In the genomic region with DNA sequence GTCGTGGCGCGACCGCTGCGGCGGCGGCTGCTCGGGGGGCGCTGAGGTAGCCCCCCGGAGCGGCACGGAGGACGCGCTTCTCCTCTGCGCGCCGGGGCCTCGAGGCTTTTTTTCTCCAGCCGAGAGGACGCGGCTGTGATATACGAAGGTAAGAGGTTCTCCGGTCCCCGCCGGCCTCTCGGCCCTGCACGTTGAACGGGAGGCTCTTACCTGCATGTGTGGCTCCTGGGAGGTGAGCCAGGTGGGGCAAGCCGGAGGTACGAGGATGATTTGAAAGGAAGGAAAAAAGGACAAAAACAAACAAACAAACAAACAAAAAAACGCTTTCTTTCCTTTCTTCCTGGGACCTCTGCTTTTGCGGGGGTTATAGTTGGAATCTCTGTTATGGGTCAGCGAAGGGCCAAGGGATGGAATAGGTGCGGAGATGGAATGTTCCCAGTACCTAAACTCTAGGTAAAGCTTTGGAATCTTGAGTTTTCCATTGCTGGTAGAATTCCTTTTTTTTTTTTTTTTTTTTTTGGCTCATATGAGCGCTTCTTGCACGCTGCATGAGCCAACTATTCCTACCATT, we compare ENCODE assay signal across 8 cellular contexts. TPM values are rescaled to one million over a fixed set of nuclear protein-coding genes. Genes with fewer than 3 reads are reported as not detected.
DNase-seq lines count a peak whose midpoint lies in the region; ATAC-seq, FAIRE-seq and TF ChIP-seq lines count a peak whose summit lies in the region.

No MANE protein-coding gene starts in this region.

- in situ Hi-C loops in GM23248 (cut with MboI): no loop called here

- 0 to 1% methylated on average over 22 to 35 of the region's 36 CpGs for WGBS in GM23248 (ENCODE audit: low coverage in 1 of 2, low lambda C conversion rate in 2 of 2, missing lambda C conversion rate in 2 of 2), 2 experiments

- peak overlapping the region; percentile 96 for H2AFZ ChIP-seq in GM23248
- peak overlapping the region; percentile 93 for H2AFZ ChIP-seq in astrocyte (ENCODE audit: low read depth, low read length)

- H3K4me3 ChIP-seq in GM23248 (peak overlapping the region; percentile 96), astrocyte (ENCODE audit: insufficient read depth, low read depth, low read length) (peak overlapping the region; percentile 75)

- H3K9ac ChIP-seq in GM23248: peak overlapping the region; percentile 89
- H3K9ac ChIP-seq in astrocyte (ENCODE audit: low read length): peak overlapping the region; percentile 92

- H3K4me1 Mint-ChIP-seq in astrocyte (ENCODE audit: low read depth, unreplicated experiment): peaks cover 23% of the 10 kb centered on the region
- peaks cover 26 to 52% of the 10 kb centered on the region in 2 donors for H3K4me1 Mint-ChIP-seq in stimulated activated naive B cell treated with anti-CD40 and anti-IgM and Interleukin-4, amounts not matched to agents 10 μg/mL and 1 μg/mL and 100 μg/mL, for 72 hours

- ATAC-seq in GM18498 (IDR thresholded peaks at IDR 0.05; ENCODE audit: unreplicated experiment) (peak; percentile 30), left colon (peak; percentile 24), GM19324 (IDR thresholded peaks at IDR 0.05; ENCODE audit: low FRiP score, unreplicated experiment) (no peak)
- peak; percentile 20 to 25 for ATAC-seq in stimulated activated naive B cell treated with anti-CD40 and anti-IgM and Interleukin-4, amounts not matched to agents 10 μg/mL and 1 μg/mL and 100 μg/mL, for 72 hours (replicated peaks)

- H3K27me3 ChIP-seq in GM23248 (replicated peaks; ENCODE audit: insufficient read depth): no peaks in the 10 kb centered on the region
- no peaks in the 10 kb centered on the region for H3K27me3 ChIP-seq in astrocyte (ENCODE audit: insufficient read depth, low read length)

- H4K20me1 ChIP-seq in GM23248 (ENCODE audit: insufficient read depth) (no peaks in the 10 kb centered on the region), astrocyte (ENCODE audit: insufficient read depth, low read length) (peaks cover 12% of the 10 kb centered on the region)

- H3K9me3 ChIP-seq in GM23248 (ENCODE audit: low read depth): no peaks in the 10 kb centered on the region
- H3K9me3 ChIP-seq in astrocyte (ENCODE audit: insufficient read depth, low read depth, low read length): no peaks in the 10 kb centered on the region

- H3K4me1 ChIP-seq in GM23248 (ENCODE audit: insufficient read depth) (peaks cover 29% of the 10 kb centered on the region), astrocyte (ENCODE audit: insufficient read depth, low read length) (peaks cover 20% of the 10 kb centered on the region)

- no peak for FAIRE-seq in astrocyte (lab: Jason Lieb, UNC)

- H3K27ac ChIP-seq in GM23248 (peak overlapping the region; percentile 74), astrocyte (ENCODE audit: low read depth, low read length) (peak overlapping the region; percentile 73)

- H3K27ac Mint-ChIP-seq in astrocyte (ENCODE audit: unreplicated experiment): peak overlapping the region; percentile 2
- peak overlapping the region; percentile 80 for H3K27ac Mint-ChIP-seq in stimulated activated naive B cell treated with anti-CD40 and anti-IgM and Interleukin-4, amounts not matched to agents 10 μg/mL and 1 μg/mL and 100 μg/mL, for 72 hours

- peaks cover 32% of the 10 kb centered on the region for H3F3A ChIP-seq in GM23248 (ENCODE audit: insufficient read depth)

- peak overlapping the region; percentile 86 for H3K4me3 Mint-ChIP-seq in astrocyte (ENCODE audit: unreplicated experiment)
- H3K4me3 Mint-ChIP-seq in stimulated activated naive B cell treated with anti-CD40 and anti-IgM and Interleukin-4, amounts not matched to agents 10 μg/mL and 1 μg/mL and 100 μg/mL, for 72 hours: peak overlapping the region; percentile 94 to 98

- no peaks in the 10 kb centered on the region for H3K9me3 Mint-ChIP-seq in astrocyte (ENCODE audit: unreplicated experiment)
- H3K9me3 Mint-ChIP-seq in stimulated activated naive B cell treated with anti-CD40 and anti-IgM and Interleukin-4, amounts not matched to agents 10 μg/mL and 1 μg/mL and 100 μg/mL, for 72 hours: no peaks in the 10 kb centered on the region

- H3K9me2 ChIP-seq in GM23248 (ENCODE audit: insufficient read depth): no peaks in the 10 kb centered on the region

- H3K36me3 ChIP-seq in GM23248 (ENCODE audit: low read depth) (no peaks in the 10 kb centered on the region), astrocyte (ENCODE audit: insufficient read depth, low read length) (no peaks in the 10 kb centered on the region)

- intact Hi-C loops in left colon (cut with DNase I, micrococcal nuclease): no loop called here

- TF ChIP-seq CTCF in astrocyte (IDR thresholded peaks at IDR 0.05; ENCODE audit: insufficient read depth, low read depth, low read length): no peak

- H3K79me2 ChIP-seq in GM23248 (ENCODE audit: insufficient read depth) (peaks cover 47% of the 10 kb centered on the region), astrocyte (ENCODE audit: insufficient read depth, low read length) (peaks cover 50% of the 10 kb centered on the region)

- DNase-seq in GM23248: no peak
- peak; percentile 51 for DNase-seq in NCI-H1105 (lab: John Stamatoyannopoulos, UW)
- no peak for DNase-seq in astrocyte (ENCODE audit: low read depth)
- DNase-seq in left colon: peak in 1 of 2 donors; percentile 69
- no peak for DNase-seq in stimulated activated naive B cell treated with anti-CD40 and anti-IgM and Interleukin-4, amounts not matched to agents 10 μg/mL and 1 μg/mL and 100 μg/mL, for 72 hours
- DNase-seq in NCI-H446 treated with DMSO at 0.1 percent for 48 hours (lab: John Stamatoyannopoulos, UW): no peak

- H3K4me2 ChIP-seq in GM23248 (ENCODE audit: unreplicated experiment) (peak overlapping the region; percentile 95), astrocyte (ENCODE audit: low read length) (peak overlapping the region; percentile 100)

- H3K27me3 Mint-ChIP-seq in astrocyte (ENCODE audit: low read depth, unreplicated experiment): no peaks in the 10 kb centered on the region
- no peaks in the 10 kb centered on the region for H3K27me3 Mint-ChIP-seq in stimulated activated naive B cell treated with anti-CD40 and anti-IgM and Interleukin-4, amounts not matched to agents 10 μg/mL and 1 μg/mL and 100 μg/mL, for 72 hours

- H3K36me3 Mint-ChIP-seq in astrocyte (ENCODE audit: low read depth, unreplicated experiment): no peaks in the 10 kb centered on the region
- H3K36me3 Mint-ChIP-seq in stimulated activated naive B cell treated with anti-CD40 and anti-IgM and Interleukin-4, amounts not matched to agents 10 μg/mL and 1 μg/mL and 100 μg/mL, for 72 hours: no peaks in the 10 kb centered on the region

RNA-seq across cellular contexts. Expression of a gene that starts 0.6 kb away (rescaled TPM):
- 24.3 and 29.7 TPM in 2 replicates for total RNA-seq in GM23248 (2014; rRNA removed; shearing (Covaris generic))
- 19.8 and 21.5 TPM in 2 replicates for polyA plus RNA-seq in GM23248 (2016; fragmentation: Nextera tagmentation; extraction: Ambion mirVana)
- total RNA-seq in astrocyte (37.9 and 38.2 TPM in 2 replicates), left colon (10 to 100 TPM; 25.1 to 25.9 TPM)
